8 cellular contexts compared by ENCODE assay signal in the genomic region with DNA sequence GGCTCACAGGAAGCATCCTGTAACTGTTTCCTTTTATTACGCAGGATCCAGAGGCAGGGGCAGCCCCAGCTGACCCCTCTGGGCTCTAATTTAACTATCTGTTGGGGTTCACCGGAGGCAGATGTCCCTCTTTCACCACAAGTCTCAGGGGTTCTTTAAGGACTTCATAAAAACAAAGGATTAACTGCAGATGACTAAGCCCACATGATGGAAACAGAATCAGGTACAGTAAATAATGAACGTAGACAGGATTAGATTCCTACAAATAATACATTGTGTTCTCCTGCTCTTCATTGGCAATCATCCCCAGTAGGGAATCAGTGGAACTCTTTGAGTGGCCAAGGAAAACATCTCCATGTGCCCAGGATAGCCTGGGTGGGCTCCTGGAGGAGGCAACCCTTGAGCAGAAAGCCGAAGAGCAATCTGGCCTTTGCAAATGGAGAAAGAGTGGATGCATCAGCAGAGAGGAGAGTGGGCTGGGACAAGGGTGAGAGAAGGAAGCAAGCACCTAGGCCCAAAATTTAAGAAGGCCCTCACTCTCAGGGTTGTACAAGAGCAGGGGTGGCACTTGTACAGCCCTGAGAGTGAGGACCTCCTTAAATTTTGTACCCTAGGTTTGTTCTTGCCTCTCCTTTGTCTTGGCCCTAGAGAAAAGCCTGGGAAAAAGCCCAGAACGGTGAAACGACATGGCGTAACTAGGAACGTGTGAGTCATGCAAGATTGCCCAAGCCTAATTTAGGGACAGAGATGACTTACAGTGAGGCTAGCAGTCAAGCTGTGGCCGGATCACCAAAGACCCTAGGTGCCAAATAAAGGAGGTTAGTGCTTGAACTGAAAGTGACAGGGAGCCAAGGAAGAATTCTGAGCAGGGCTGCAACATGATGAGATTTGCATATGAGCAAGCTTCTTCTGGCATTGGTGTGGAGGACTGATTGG. TPM values are rescaled to one million over a fixed set of nuclear protein-coding genes. Genes with fewer than 3 reads are reported as not detected.
DNase-seq lines count a peak whose midpoint lies in the region; ATAC-seq and TF ChIP-seq lines count a peak whose summit lies in the region.

No MANE protein-coding gene starts in this region.

- H3K4me3 ChIP-seq in BLaER1 (no peak overlapping the region), osteoblast (ENCODE audit: insufficient read depth, low read length) (no peak overlapping the region)

- no peaks in the 10 kb centered on the region for H3K27me3 ChIP-seq in BLaER1
- no peaks in the 10 kb centered on the region for H3K27me3 ChIP-seq in osteoblast (ENCODE audit: insufficient read depth, low read length)

- H3K4me3 Mint-ChIP-seq in activated T-cell treated with anti-CD3 and anti-CD28 coated beads, Interleukin-2, amount 50 U/mL, for 4 hours = no peak overlapping the region
- H3K4me3 Mint-ChIP-seq in activated T-cell treated with anti-CD3 and anti-CD28 coated beads, Interleukin-2, amount 50 U/mL, for 72 hours = no peak overlapping the region

- no peak overlapping the region for H3K27ac ChIP-seq in BLaER1
- H3K27ac ChIP-seq in epithelial cell of prostate = peak overlapping the region; percentile 32
- no peak overlapping the region for H3K27ac ChIP-seq in osteoblast (ENCODE audit: low read depth, low read length)

- H3K27me3 Mint-ChIP-seq in activated T-cell treated with anti-CD3 and anti-CD28 coated beads, Interleukin-2, amount 50 U/mL, for 4 hours (ENCODE audit: low read depth) = no peaks in the 10 kb centered on the region
- no peaks in the 10 kb centered on the region for H3K27me3 Mint-ChIP-seq in activated T-cell treated with anti-CD3 and anti-CD28 coated beads, Interleukin-2, amount 50 U/mL, for 72 hours (ENCODE audit: low read depth)

- H3K79me2 ChIP-seq in osteoblast (ENCODE audit: insufficient read depth, low read length) = no peaks in the 10 kb centered on the region

- no peaks in the 10 kb centered on the region for H3K9me3 Mint-ChIP-seq in activated T-cell treated with anti-CD3 and anti-CD28 coated beads, Interleukin-2, amount 50 U/mL, for 4 hours
- no peaks in the 10 kb centered on the region for H3K9me3 Mint-ChIP-seq in activated T-cell treated with anti-CD3 and anti-CD28 coated beads, Interleukin-2, amount 50 U/mL, for 72 hours

- H2AFZ ChIP-seq in osteoblast (ENCODE audit: low read length) = peak overlapping the region; percentile 37

- no peak for TF ChIP-seq CTCF in osteoblast (IDR thresholded peaks at IDR 0.05; ENCODE audit: extremely low read depth, low read depth, low read length)

- no peak overlapping the region for H3K27ac Mint-ChIP-seq in activated T-cell treated with anti-CD3 and anti-CD28 coated beads, Interleukin-2, amount 50 U/mL, for 72 hours

- DNase-seq in NCI-H82 treated with DMSO at 0.1 percent for 48 hours (lab: John Stamatoyannopoulos, UW; ENCODE audit: unreplicated experiment) = peak; percentile 72
- DNase-seq in epithelial cell of prostate (ENCODE audit: low read depth, low spot score) = peak; percentile 52
- no peak for DNase-seq in osteoblast (ENCODE audit: insufficient read length, low spot score, missing footprints)
- DNase-seq in activated T-cell treated with anti-CD3 and anti-CD28 coated beads, Interleukin-2, amount 50 U/mL, for 4 hours = no peak
- DNase-seq in activated T-cell treated with anti-CD3 and anti-CD28 coated beads, Interleukin-2, amount 50 U/mL, for 72 hours = no peak
- no peak for DNase-seq in pons (ENCODE audit: low spot score)

- H4K20me1 ChIP-seq in BLaER1 (no peaks in the 10 kb centered on the region), osteoblast (ENCODE audit: insufficient read depth, low read length) (no peaks in the 10 kb centered on the region)

- 0 out of 2 replicates have a peak overlapping the region, but pooled peaks have one; percentile 30 for H3K4me2 ChIP-seq in BLaER1
- H3K4me2 ChIP-seq in osteoblast (ENCODE audit: insufficient read depth, low read length) = no peak overlapping the region

- peaks cover 28% of the 10 kb centered on the region for H3K4me1 Mint-ChIP-seq in activated T-cell treated with anti-CD3 and anti-CD28 coated beads, Interleukin-2, amount 50 U/mL, for 4 hours (ENCODE audit: low read depth)
- peaks cover 18% of the 10 kb centered on the region for H3K4me1 Mint-ChIP-seq in activated T-cell treated with anti-CD3 and anti-CD28 coated beads, Interleukin-2, amount 50 U/mL, for 72 hours (ENCODE audit: low read depth)

- H3K36me3 Mint-ChIP-seq in activated T-cell treated with anti-CD3 and anti-CD28 coated beads, Interleukin-2, amount 50 U/mL, for 4 hours (ENCODE audit: insufficient read depth) = no peaks in the 10 kb centered on the region
- no peaks in the 10 kb centered on the region for H3K36me3 Mint-ChIP-seq in activated T-cell treated with anti-CD3 and anti-CD28 coated beads, Interleukin-2, amount 50 U/mL, for 72 hours (ENCODE audit: insufficient read depth in 2 of 2)

- H3K9ac ChIP-seq in BLaER1 = no peak overlapping the region

- H3K36me3 ChIP-seq in BLaER1 (no peaks in the 10 kb centered on the region), osteoblast (ENCODE audit: insufficient read depth, low read length) (no peaks in the 10 kb centered on the region)

- no peak for ATAC-seq in activated T-cell treated with anti-CD3 and anti-CD28 coated beads, Interleukin-2, amount 50 U/mL, for 4 hours
- ATAC-seq in HG02759 (IDR thresholded peaks at IDR 0.05; ENCODE audit: unreplicated experiment) = no peak
- no peak for ATAC-seq in activated T-cell treated with anti-CD3 and anti-CD28 coated beads, Interleukin-2, amount 50 U/mL, for 72 hours (replicated peaks in 1 of 2)

- H3K4me1 ChIP-seq in BLaER1 (peaks cover 24% of the 10 kb centered on the region), osteoblast (ENCODE audit: insufficient read depth, low read length) (peaks cover 5% of the 10 kb centered on the region)

- H3K9me3 ChIP-seq in BLaER1 (peaks cover 4% of the 10 kb centered on the region; the same call in 1 of the 2 replicates), osteoblast (ENCODE audit: low read depth, low read length) (no peaks in the 10 kb centered on the region)

RNA-seq across cellular contexts. Expression of gene TBXAS1, which starts 24.8 kb away (rescaled TPM):
- 0.59 and 0.72 TPM in 2 replicates for total RNA-seq in osteoblast
- 1 to 10 TPM; 1.7 to 4.1 (median 4.0) TPM for total RNA-seq in activated T-cell treated with anti-CD3 and anti-CD28 coated beads, Interleukin-2, amount 50 U/mL, for 4 hours
- 1 to 10 TPM; 3.9 to 4.7 TPM for total RNA-seq in activated T-cell treated with anti-CD3 and anti-CD28 coated beads, Interleukin-2, amount 50 U/mL, for 72 hours

Comparison
In these comparisons a context has a peak if more than half of its experiments do, and no peak if none do; other contexts are left out.
1. DNase-seq: peak in NCI-H82 treated with DMSO at 0.1 percent for 48 hours (single experiment) and epithelial cell of prostate (single experiment); none in osteoblast (single experiment), activated T-cell treated with anti-CD3 and anti-CD28 coated beads, Interleukin-2, amount 50 U/mL, for 4 hours (single experiment), activated T-cell treated with anti-CD3 and anti-CD28 coated beads, Interleukin-2, amount 50 U/mL, for 72 hours (0 of 2) and pons (single experiment).